Comparison of ENCODE assay signal across 32 cellular contexts in the genomic region with DNA sequence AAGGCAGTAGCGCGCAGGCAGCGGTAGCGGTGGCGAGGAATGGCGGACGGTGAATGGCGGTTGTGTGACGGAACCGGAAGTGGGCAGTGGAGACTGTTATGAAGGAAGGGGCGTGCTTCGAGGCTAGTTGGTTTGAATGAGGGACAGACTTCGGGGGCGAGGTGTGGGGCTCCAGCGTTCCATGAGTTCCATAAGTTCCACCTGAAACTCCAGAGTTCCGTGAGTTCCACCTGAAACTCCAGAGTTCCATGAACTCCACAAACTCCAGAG.
"Had no signal": no experiment of that assay in that cellular context is flagged by ENCODE, and none has a peak within 500 bp of the region (broad histone marks: within the 10 kb centered on the region; RNA-seq: fewer than 3 reads in every experiment).

No MANE protein-coding gene starts in this region.

- H3K4me3 ChIP-seq: adrenal gland, body of pancreas, breast epithelium had no signal

- H3K9me3 ChIP-seq: adrenal gland, body of pancreas had no signal

- ATAC-seq: activated CD8-positive, alpha-beta T cell treated with anti-CD3 and anti-CD28 coated beads for 36 hours; activated naive CD4-positive, alpha-beta T cell treated with anti-CD3 and anti-CD28 coated beads, Interleukin-2, amount 50 U/mL, for 72 hours; activated T-cell treated with anti-CD3 and anti-CD28 coated beads, Interleukin-2, amount 50 U/mL, for 4 hours; activated T-cell treated with anti-CD3 and anti-CD28 coated beads, Interleukin-2, amount 50 U/mL, for 72 hours; activated T-helper 17 cell treated with anti-CD3 and anti-CD28 coated beads, Interleukin-2, amount 50 U/mL, for 72 hours; body of pancreas had no signal

- DNase-seq: activated B cell treated with CpG ODN at 0.5 μM for 24 hours; activated CD4-positive, alpha-beta memory T cell treated with anti-CD3 and anti-CD28 coated beads for 36 hours; activated CD4-positive, alpha-beta T cell treated with anti-CD3 and anti-CD28 coated beads for 4 hours; activated CD4-positive, alpha-beta T cell treated with anti-CD3 and anti-CD28 coated beads, Interleukin-2, amount 10 ng/mL, durations not matched to agents 24 days and 14 days; activated CD4-positive, alpha-beta T cell treated with anti-CD3 and anti-CD28 coated beads, Interleukin-2, amount 50 U/mL, for 1 hour; activated CD4-positive, alpha-beta T cell treated with anti-CD3 and anti-CD28 coated beads, Interleukin-2, amount 50 U/mL, for 4 hours; activated CD4-positive, CD25-positive, alpha-beta regulatory T cell treated with anti-CD3 and anti-CD28 coated beads, Interleukin-2, amount 50 U/mL, for 72 hours; activated CD8-positive, alpha-beta memory T cell treated with anti-CD3 and anti-CD28 coated beads, Interleukin-2, amount 50 U/mL, for 4 hours; activated CD8-positive, alpha-beta T cell treated with anti-CD3 and anti-CD28 coated beads for 36 hours; activated effector memory CD4-positive, alpha-beta T cell treated with anti-CD3 and anti-CD28 coated beads, Interleukin-2, amount 50 U/mL, for 16 hours; activated gamma-delta T cell treated with Interleukin-2 at 50 U/mL for 16 hours; activated naive CD4-positive, alpha-beta T cell; activated naive CD4-positive, alpha-beta T cell treated with anti-CD3 and anti-CD28 coated beads for 36 hours; activated naive CD4-positive, alpha-beta T cell treated with anti-CD3 and anti-CD28 coated beads, Interleukin-2, amount 50 U/mL, for 16 hours; activated naive CD8-positive, alpha-beta T cell treated with anti-CD3 and anti-CD28 coated beads for 36 hours; activated T-cell treated with anti-CD3 and anti-CD28 coated beads for 4 hours; activated T-cell treated with anti-CD3 and anti-CD28 coated beads, Interleukin-2, amount 50 U/mL, for 1 hour; activated T-cell treated with anti-CD3 and anti-CD28 coated beads, Interleukin-2, amount 50 U/mL, for 4 hours; activated T-cell treated with anti-CD3 and anti-CD28 coated beads, Interleukin-2, amount 50 U/mL, for 72 hours; adrenal gland; amniotic stem cell; aorta; body of pancreas; brain microvascular endothelial cell; central memory CD4-positive, alpha-beta T cell; T-helper 1 cell; T-helper 2 cell; T-helper 9 cell had no signal

- H3K27me3 ChIP-seq: adrenal gland, body of pancreas, brain microvascular endothelial cell had no signal

- H3K36me3 ChIP-seq: adrenal gland, brain microvascular endothelial cell, breast epithelium had no signal

- H3K4me1 ChIP-seq: adrenal gland, body of pancreas, breast epithelium had no signal

- H3K27ac ChIP-seq: adrenal gland, body of pancreas, brain microvascular endothelial cell, breast epithelium, VCaP had no signal
